22 cellular contexts compared by ENCODE assay signal in genomic region chr2:157696036-157696435, GRCh38.
"Had no signal": no experiment of that assay in that cellular context is flagged by ENCODE, and none has a peak within 500 bp of the region (broad histone marks: within the 10 kb centered on the region; RNA-seq: fewer than 3 reads in every experiment).

No MANE protein-coding gene starts in this region.

- H3K36me3 Mint-ChIP-seq: neural progenitor cell, type B pancreatic cell had no signal

- H3K4me2 ChIP-seq: neural progenitor cell had no signal

- H3K9me3 ChIP-seq: body of pancreas, esophagus squamous epithelium, pancreas, suprapubic skin had no signal

- H3K27me3 Mint-ChIP-seq: stimulated activated naive CD8-positive, alpha-beta T cell treated with anti-CD3 and anti-CD28 coated beads, Interleukin-15, Interleukin-2, amounts not matched to agents 100 ng/mL and 50 ng/mL, for 24 hours; type B pancreatic cell had no signal

- ATAC-seq: body of pancreas, heart left ventricle, left colon, lower lobe of right lung, pancreas, sciatic nerve had no signal

- H3K27ac Mint-ChIP-seq: activated T-helper 2 cell treated with anti-CD3 and anti-CD28 coated beads, Interferon-gamma antibody, Interleukin-2, Interleukin-4, amounts not matched to agents 10 μg/mL and 5 μg/mL and 100 μg/mL, durations not matched to agents 14 hours and 24 hours and 36 hours; naive B cell; neural progenitor cell; stimulated activated naive CD8-positive, alpha-beta T cell treated with anti-CD3 and anti-CD28 coated beads, Interleukin-15, Interleukin-2, amounts not matched to agents 100 ng/mL and 50 ng/mL, for 24 hours; type B pancreatic cell had no signal

- H3K4me1 Mint-ChIP-seq: central memory CD8-positive, alpha-beta T cell; naive B cell; neural progenitor cell had no signal

- H3K9me3 Mint-ChIP-seq: type B pancreatic cell had no signal

- H3K27me3 ChIP-seq: body of pancreas, esophagus squamous epithelium, heart left ventricle, neural progenitor cell, pancreas, spleen, suprapubic skin had no signal

- H3K4me3 ChIP-seq: body of pancreas, esophagus squamous epithelium, heart left ventricle, lower lobe of right lung, neural progenitor cell, pancreas, spleen, suprapubic skin had no signal

- H3K4me1 ChIP-seq: body of pancreas, esophagus squamous epithelium, heart left ventricle, lower lobe of right lung, neural progenitor cell, pancreas, spleen had no signal

- DNase-seq: activated CD4-positive, alpha-beta T cell treated with anti-CD3 and anti-CD28 coated beads for 1 hour; activated CD4-positive, alpha-beta T cell treated with anti-CD3 and anti-CD28 coated beads, Interleukin-2, amount 50 U/mL, for 4 hours; activated naive CD4-positive, alpha-beta T cell treated with anti-CD3 and anti-CD28 coated beads, Interleukin-2, amount 50 U/mL, for 16 hours; activated T-cell treated with anti-CD3 and anti-CD28 coated beads for 4 hours; body of pancreas; effector CD8-positive, alpha-beta T cell; esophagus squamous epithelium; heart left ventricle; left colon; lower lobe of right lung; midbrain; naive B cell; pancreas; spleen had no signal

- H3K4me3 Mint-ChIP-seq: central memory CD8-positive, alpha-beta T cell; naive B cell; neural progenitor cell; stimulated activated naive CD8-positive, alpha-beta T cell treated with anti-CD3 and anti-CD28 coated beads, Interleukin-15, Interleukin-2, amounts not matched to agents 100 ng/mL and 50 ng/mL, for 24 hours; type B pancreatic cell had no signal

- H3K27ac ChIP-seq: body of pancreas, esophagus squamous epithelium, heart left ventricle, lower lobe of right lung, neural progenitor cell, pancreas, spleen, suprapubic skin, VCaP had no signal

- H2AFZ ChIP-seq: neural progenitor cell had no signal

- H3K36me3 ChIP-seq: esophagus squamous epithelium, heart left ventricle, lower lobe of right lung, neural progenitor cell, pancreas, spleen, suprapubic skin had no signal
